9 cellular contexts compared by ENCODE assay signal in genomic region chr6:163170294-163170883, GRCh38.
A peak's percentile ranks its signal among the peaks of the same experiment; 100 is the strongest.
DNase-seq lines count a peak whose midpoint lies in the region; ATAC-seq and TF ChIP-seq lines count a peak whose summit lies in the region.
"Had no signal": no experiment of that assay in that cellular context is flagged by ENCODE, and none has a peak within 500 bp of the region (broad histone marks: within the 10 kb centered on the region; RNA-seq: fewer than 3 reads in every experiment).

No MANE protein-coding gene starts in this region.

- TF ChIP-seq CTCF in GM12865 (IDR thresholded peaks at IDR 0.05; ENCODE audit: insufficient read depth, low read depth, low read length, missing control alignments) (peak; percentile 64), brain (conservative IDR thresholded peaks at IDR 0.05) (peak; percentile 48 to 73), neural cell (IDR thresholded peaks at IDR 0.05; ENCODE audit: poor library complexity, severe bottlenecking) (peak; percentile 31), sigmoid colon (IDR thresholded peaks at IDR 0.05) (peak in 2 of 4 experiments; percentile 20 to 42)

- peak; percentile 89 for ATAC-seq in GM21529 (IDR thresholded peaks at IDR 0.05; ENCODE audit: unreplicated experiment)

- no peak overlapping the region for H3K4me2 ChIP-seq in neural cell (ENCODE audit: low read length)

- peaks cover 20% of the 10 kb centered on the region for H3K4me1 Mint-ChIP-seq in brain

- no peak for TF ChIP-seq RAD21 in neural cell (conservative IDR thresholded peaks at IDR 0.05)

- H3K9me3 ChIP-seq in neural cell (ENCODE audit: low read length) (no peaks in the 10 kb centered on the region), sigmoid colon (no peaks in the 10 kb centered on the region)

- 83 to 85% methylated on average over 14 of the region's 14 CpGs for WGBS in sigmoid colon, 2 donors

- no peaks in the 10 kb centered on the region for H3K4me1 ChIP-seq in sigmoid colon

- no peaks in the 10 kb centered on the region for H3F3A ChIP-seq in neural cell (ENCODE audit: insufficient read depth, low read length, poor library complexity, severe bottlenecking)

- H3K79me2 ChIP-seq in neural cell (replicated peaks; ENCODE audit: insufficient read depth, low read length): no peaks in the 10 kb centered on the region

- H3K27me3 Mint-ChIP-seq in brain: peaks cover 5% of the 10 kb centered on the region

- H3K4me3 ChIP-seq in GM12865 (ENCODE audit: low read depth, low read length) (no peak overlapping the region), neural cell (ENCODE audit: low read length) (no peak overlapping the region), sigmoid colon (no peak overlapping the region)
- H3K4me3 ChIP-seq: skin epidermis had no signal

- TF ChIP-seq POLR2A in sigmoid colon (IDR thresholded peaks at IDR 0.05): no peak

- no peak overlapping the region for H3K9ac ChIP-seq in neural cell (ENCODE audit: low read length)

- peaks cover 9 to 19% (median 12%) of the 10 kb centered on the region in 5 experiments for H3K9me3 Mint-ChIP-seq in brain

- H3K27ac Mint-ChIP-seq in brain: peak overlapping the region in 1 of 5 experiments; percentile 10

- H3K27ac ChIP-seq in neural cell (ENCODE audit: low read length): no peak overlapping the region
- H3K27ac ChIP-seq in sigmoid colon: no peak overlapping the region
- H3K27ac ChIP-seq: skin epidermis had no signal

- H3K27me3 ChIP-seq in neural cell (ENCODE audit: insufficient read depth, low read depth, low read length) (no peaks in the 10 kb centered on the region), sigmoid colon (no peaks in the 10 kb centered on the region)

- H4K20me1 ChIP-seq in neural cell (ENCODE audit: insufficient read depth): no peaks in the 10 kb centered on the region

- H3K36me3 Mint-ChIP-seq in brain: peaks cover 14% of the 10 kb centered on the region

- no peak overlapping the region for H3K4me3 Mint-ChIP-seq in brain

- intact Hi-C loops in sigmoid colon (cut with DNase I): no loop called here

- DNase-seq in GM12865 (ENCODE audit: low read depth): peak; percentile 35
- DNase-seq in LoVo (ENCODE audit: low spot score): peak; percentile 8
- DNase-seq in NCI-H1436 treated with DMSO at 0.1 percent for 48 hours (lab: John Stamatoyannopoulos, UW): no peak
- no peak for DNase-seq in epidermal melanocyte (ENCODE audit: insufficient read length, low spot score)
- no peak for DNase-seq in sigmoid colon

- H2AFZ ChIP-seq in neural cell (ENCODE audit: low read depth, low read length): no peak overlapping the region

- H3K36me3 ChIP-seq in neural cell (ENCODE audit: insufficient read depth, low read length) (no peaks in the 10 kb centered on the region), sigmoid colon (no peaks in the 10 kb centered on the region)

- no peaks in the 10 kb centered on the region for H3K9me2 ChIP-seq in neural cell (ENCODE audit: insufficient read depth, low read length)

- TF ChIP-seq EP300 in neural cell (conservative IDR thresholded peaks at IDR 0.05; ENCODE audit: poor library complexity, severe bottlenecking): no peak
- no peak for TF ChIP-seq EP300 in sigmoid colon (IDR thresholded peaks at IDR 0.05)

TF ChIP-seq in neural cell, 6 proteins besides CTCF, POLR2A, EP300 and RAD21:
- no peak for TF ChIP-seq SMC3 (conservative IDR thresholded peaks at IDR 0.05; ENCODE audit: poor library complexity)
- no peak for TF ChIP-seq MXI1 (conservative IDR thresholded peaks at IDR 0.05; ENCODE audit: poor library complexity, severe bottlenecking)
- TF ChIP-seq TAF1 (IDR thresholded peaks at IDR 0.05; ENCODE audit: low read depth): no peak
- no peak for TF ChIP-seq POLR2AphosphoS5 (IDR thresholded peaks at IDR 0.05)
- TF ChIP-seq REST (IDR thresholded peaks at IDR 0.05; ENCODE audit: borderline replicate concordance): no peak
- TF ChIP-seq EZH2 (IDR thresholded peaks at IDR 0.05; ENCODE audit: borderline replicate concordance, insufficient read depth, low read length, poor library complexity, severe bottlenecking): no peak
TF ChIP-seq in neural cell: peak in this region for 0.

Comparison
In these comparisons a context has a peak if more than half of its experiments do, and no peak if none do; other contexts are left out.
1. DNase-seq: peak in GM12865 (single experiment) and LoVo (single experiment); none in NCI-H1436 treated with DMSO at 0.1 percent for 48 hours (single experiment), epidermal melanocyte (single experiment) and sigmoid colon (single experiment).